24 cellular contexts compared by ENCODE assay signal in the genomic region with DNA sequence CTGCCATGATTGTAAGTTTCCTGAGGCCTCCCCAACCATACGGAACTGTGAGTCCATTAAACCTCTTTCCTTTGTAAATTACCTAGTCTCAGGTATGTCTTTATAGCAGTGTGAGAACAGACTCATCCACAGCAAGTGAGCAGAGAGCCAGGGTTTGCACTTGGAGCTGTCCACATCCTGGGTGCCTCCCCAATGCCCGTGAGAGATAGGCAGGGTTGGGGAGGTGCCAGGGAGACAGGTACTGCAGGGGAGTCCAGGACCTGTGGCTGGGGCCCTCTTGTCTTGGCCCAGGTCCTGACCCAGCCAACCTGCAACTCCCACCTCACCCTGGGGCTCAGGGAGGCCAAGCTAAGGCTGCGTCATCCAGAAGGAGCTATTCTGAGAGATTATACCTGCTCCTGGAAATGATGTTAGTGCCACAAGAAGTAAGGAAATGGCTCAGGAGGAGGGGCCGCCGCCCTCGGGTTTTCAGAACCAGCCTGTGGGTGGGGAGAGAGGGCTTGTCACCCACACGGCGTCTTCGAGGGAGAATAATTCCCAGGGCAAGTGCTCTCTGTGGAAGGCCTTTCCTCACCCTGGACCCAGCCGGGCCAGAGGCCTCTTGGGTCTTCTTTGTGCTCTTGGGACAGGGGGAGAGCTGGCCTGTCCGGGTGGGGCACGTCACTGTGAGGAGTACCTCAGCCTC.
"Had no signal": no experiment of that assay in that cellular context is flagged by ENCODE, and none has a peak within 500 bp of the region (broad histone marks: within the 10 kb centered on the region; RNA-seq: fewer than 3 reads in every experiment).

No MANE protein-coding gene starts in this region.

- DNase-seq: effector CD8-positive, alpha-beta T cell; immature natural killer cell; left colon; naive thymus-derived CD8-positive, alpha-beta T cell; retina; spleen; stimulated activated CD4-positive, alpha-beta T cell treated with anti-CD3 and anti-CD28 coated beads, Interleukin-15, amount 100 ng/mL, for 24 hours; stimulated activated CD4-positive, alpha-beta T cell treated with anti-CD3 and anti-CD28 coated beads, Interleukin-1b, Interleukin-23, amount 100 ng/mL, for 48 hours; stimulated activated CD4-positive, alpha-beta T cell treated with anti-CD3 and anti-CD28 coated beads, Interleukin-4, amount 100 ng/mL, for 24 hours; stimulated activated naive B cell treated with anti-CD40 and anti-IgM and Interleukin-4, amounts not matched to agents 10 μg/mL and 1 μg/mL and 100 μg/mL, for 72 hours; stimulated activated naive CD8-positive, alpha-beta T cell treated with anti-CD3 and anti-CD28 coated beads, Interleukin-15, amount 100 ng/mL, for 72 hours; testis; upper lobe of right lung had no signal

- H3K9ac ChIP-seq: parathyroid adenoma had no signal

- FAIRE-seq: frontal cortex, keratinocyte had no signal

- H3K27ac ChIP-seq: coronary artery, dorsolateral prefrontal cortex, parathyroid adenoma, prostate gland, spleen, testis, tibial nerve, upper lobe of right lung, vagina had no signal

- H2AFZ ChIP-seq: parathyroid adenoma had no signal

- H3K36me3 Mint-ChIP-seq: immature natural killer cell; naive thymus-derived CD8-positive, alpha-beta T cell had no signal

- ATAC-seq: esophagus mucosa; left colon; mucosa of descending colon; naive thymus-derived CD8-positive, alpha-beta T cell; sciatic nerve; stimulated activated naive B cell treated with anti-CD40 and anti-IgM and Interleukin-4, amounts not matched to agents 10 μg/mL and 1 μg/mL and 100 μg/mL, for 72 hours; stimulated activated naive CD8-positive, alpha-beta T cell treated with anti-CD3 and anti-CD28 coated beads, Interleukin-15, amount 100 ng/mL, for 72 hours; upper lobe of right lung had no signal

- H3K4me3 ChIP-seq: coronary artery, dorsolateral prefrontal cortex, mucosa of descending colon, prostate gland, spleen, testis, tibial nerve, upper lobe of right lung, vagina had no signal

- H3K36me3 ChIP-seq: prostate gland, spleen, tibial nerve, upper lobe of right lung, vagina had no signal

- H3K4me1 Mint-ChIP-seq: immature natural killer cell had no signal

- H3K4me3 Mint-ChIP-seq: immature natural killer cell; naive thymus-derived CD8-positive, alpha-beta T cell; stimulated activated naive B cell treated with anti-CD40 and anti-IgM and Interleukin-4, amounts not matched to agents 10 μg/mL and 1 μg/mL and 100 μg/mL, for 72 hours; stimulated activated naive CD8-positive, alpha-beta T cell treated with anti-CD3 and anti-CD28 coated beads, Interleukin-15, amount 100 ng/mL, for 72 hours had no signal

- H3K27ac Mint-ChIP-seq: immature natural killer cell; naive thymus-derived CD8-positive, alpha-beta T cell; stimulated activated naive B cell treated with anti-CD40 and anti-IgM and Interleukin-4, amounts not matched to agents 10 μg/mL and 1 μg/mL and 100 μg/mL, for 72 hours; stimulated activated naive CD8-positive, alpha-beta T cell treated with anti-CD3 and anti-CD28 coated beads, Interleukin-15, amount 100 ng/mL, for 72 hours had no signal

- H3K4me1 ChIP-seq: parathyroid adenoma, prostate gland had no signal

- H3K9me3 Mint-ChIP-seq: immature natural killer cell had no signal

- H3K27me3 ChIP-seq: testis had no signal

- H3K79me2 ChIP-seq: parathyroid adenoma had no signal

- H3K9me3 ChIP-seq: mucosa of descending colon, prostate gland, testis, upper lobe of right lung, vagina had no signal
